In the genomic region with DNA sequence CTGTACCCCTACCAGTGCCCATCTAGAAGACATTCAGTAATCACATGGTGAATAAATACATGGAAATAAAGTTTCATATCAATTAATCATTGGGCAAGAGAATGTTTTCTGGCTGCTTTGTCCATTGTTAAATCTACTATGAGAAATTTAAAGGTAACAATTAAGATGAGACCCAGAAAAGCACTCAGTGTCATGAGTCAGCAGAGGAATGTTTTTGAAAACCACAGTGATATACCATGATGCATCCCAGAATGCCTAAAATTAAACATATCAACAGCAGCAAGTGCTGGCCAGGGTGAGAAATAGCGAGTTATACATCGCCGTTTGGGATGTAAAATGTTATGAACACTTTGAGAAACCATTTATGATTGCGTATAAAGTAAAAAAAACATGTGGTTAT, we compare ENCODE assay signal across 1 cellular context.
TF ChIP-seq lines count a peak whose summit lies in the region.

No MANE protein-coding gene starts in this region.

TF ChIP-seq in SK-N-SH, 30 proteins besides CTCF, POLR2A, EP300 and RAD21 (continued from another document):
- TF ChIP-seq, protein P1, sequence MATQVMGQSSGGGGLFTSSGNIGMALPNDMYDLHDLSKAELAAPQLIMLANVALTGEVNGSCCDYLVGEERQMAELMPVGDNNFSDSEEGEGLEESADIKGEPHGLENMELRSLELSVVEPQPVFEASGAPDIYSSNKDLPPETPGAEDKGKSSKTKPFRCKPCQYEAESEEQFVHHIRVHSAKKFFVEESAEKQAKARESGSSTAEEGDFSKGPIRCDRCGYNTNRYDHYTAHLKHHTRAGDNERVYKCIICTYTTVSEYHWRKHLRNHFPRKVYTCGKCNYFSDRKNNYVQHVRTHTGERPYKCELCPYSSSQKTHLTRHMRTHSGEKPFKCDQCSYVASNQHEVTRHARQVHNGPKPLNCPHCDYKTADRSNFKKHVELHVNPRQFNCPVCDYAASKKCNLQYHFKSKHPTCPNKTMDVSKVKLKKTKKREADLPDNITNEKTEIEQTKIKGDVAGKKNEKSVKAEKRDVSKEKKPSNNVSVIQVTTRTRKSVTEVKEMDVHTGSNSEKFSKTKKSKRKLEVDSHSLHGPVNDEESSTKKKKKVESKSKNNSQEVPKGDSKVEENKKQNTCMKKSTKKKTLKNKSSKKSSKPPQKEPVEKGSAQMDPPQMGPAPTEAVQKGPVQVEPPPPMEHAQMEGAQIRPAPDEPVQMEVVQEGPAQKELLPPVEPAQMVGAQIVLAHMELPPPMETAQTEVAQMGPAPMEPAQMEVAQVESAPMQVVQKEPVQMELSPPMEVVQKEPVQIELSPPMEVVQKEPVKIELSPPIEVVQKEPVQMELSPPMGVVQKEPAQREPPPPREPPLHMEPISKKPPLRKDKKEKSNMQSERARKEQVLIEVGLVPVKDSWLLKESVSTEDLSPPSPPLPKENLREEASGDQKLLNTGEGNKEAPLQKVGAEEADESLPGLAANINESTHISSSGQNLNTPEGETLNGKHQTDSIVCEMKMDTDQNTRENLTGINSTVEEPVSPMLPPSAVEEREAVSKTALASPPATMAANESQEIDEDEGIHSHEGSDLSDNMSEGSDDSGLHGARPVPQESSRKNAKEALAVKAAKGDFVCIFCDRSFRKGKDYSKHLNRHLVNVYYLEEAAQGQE (IDR thresholded peaks at IDR 0.05; ENCODE audit: low read depth, low read length) = no peak
- no peak for TF ChIP-seq NRF1 (IDR thresholded peaks at IDR 0.05; ENCODE audit: low read depth, low read length)
- peak; percentile 8; the same call in 1 of the 2 replicates for TF ChIP-seq JUND (IDR thresholded peaks at IDR 0.05)
